Comparison of ENCODE assay signal across 14 cellular contexts in the genomic region with DNA sequence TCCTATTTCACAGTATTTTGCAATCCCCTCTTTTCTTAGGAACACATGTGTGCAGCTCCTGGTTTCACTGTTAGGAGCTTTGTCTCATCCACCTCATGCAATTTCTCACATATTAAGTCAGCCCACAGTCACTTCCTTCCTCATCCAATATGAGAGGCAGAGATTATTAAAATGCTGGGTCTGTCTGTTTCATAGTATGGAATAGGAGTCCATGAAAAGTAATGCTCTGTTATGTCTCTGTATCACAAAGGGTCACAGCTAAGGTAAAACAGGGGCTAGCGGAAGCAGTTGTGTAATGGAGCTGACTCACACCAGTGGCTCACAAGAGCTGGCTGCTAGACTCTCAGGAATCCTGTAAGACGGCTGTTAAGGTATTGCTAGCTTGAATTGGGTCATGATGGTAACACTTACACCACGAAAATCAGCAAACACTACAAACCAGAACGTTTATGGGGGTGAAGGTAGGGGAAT.
DNase-seq lines count a peak whose midpoint lies in the region; ATAC-seq and TF ChIP-seq lines count a peak whose summit lies in the region.
"Had no signal": no experiment of that assay in that cellular context is flagged by ENCODE, and none has a peak within 500 bp of the region (broad histone marks: within the 10 kb centered on the region; RNA-seq: fewer than 3 reads in every experiment).

No MANE protein-coding gene starts in this region.

- H3K36me3 ChIP-seq in HCT116 (ENCODE audit: control insufficient read depth in 1 of 2, insufficient read depth in 2 of 2, low read length in 2 of 2) (no peaks in the 10 kb centered on the region), fibroblast of lung (ENCODE audit: control insufficient read depth, insufficient read depth, low read length) (no peaks in the 10 kb centered on the region), smooth muscle cell (ENCODE audit: low read depth) (no peaks in the 10 kb centered on the region), suprapubic skin (no peaks in the 10 kb centered on the region)

- intact Hi-C loops in HCT116 (cut with micrococcal nuclease) (no loop called here), Right ventricle myocardium superior (cut with DNase I) (no loop called here)

- DNase-seq in HCT116 (ENCODE audit: low read depth, low spot score) (peak; percentile 62), RWPE1 (ENCODE audit: low spot score) (peak; percentile 88), fibroblast of lung (ENCODE audit: low read depth in 2 of 2) (peak; percentile 87 to 98), smooth muscle cell (lab: John Stamatoyannopoulos, UW; ENCODE audit: unreplicated experiment) (no peak), erythroblast (lab: John Stamatoyannopoulos, UW) (no peak), suprapubic skin (ENCODE audit: low spot score in 2 of 2) (no peak), Right ventricle myocardium superior (no peak)
- no peak for DNase-seq in activated CD4-positive, alpha-beta T cell treated with anti-CD3 and anti-CD28 coated beads for 4 hours
- DNase-seq: activated CD4-positive, CD25-positive, alpha-beta regulatory T cell; activated naive CD8-positive, alpha-beta T cell treated with anti-CD3 and anti-CD28 coated beads, Interleukin-2, amount 50 U/mL, for 24 hours; NCI-H510A treated with DMSO at 0.1 percent for 48 hours had no signal

- no peak overlapping the region for H3K27ac ChIP-seq in HCT116 (ENCODE audit: low read depth, low read length)
- no peak overlapping the region for H3K27ac ChIP-seq in RWPE1
- no peak overlapping the region for H3K27ac ChIP-seq in fibroblast of lung (ENCODE audit: insufficient read depth, low read length)
- peak overlapping the region; percentile 37 for H3K27ac ChIP-seq in smooth muscle cell (ENCODE audit: low read depth)
- no peak overlapping the region for H3K27ac ChIP-seq in suprapubic skin
- H3K27ac ChIP-seq: HL-60 had no signal

- no peak; the same call in 1 of the 2 replicates for TF ChIP-seq RAD21 in HCT116 (IDR thresholded peaks at IDR 0.05; ENCODE audit: low read depth)

- H3K79me2 ChIP-seq in HCT116 (ENCODE audit: insufficient read depth, low read length) (no peaks in the 10 kb centered on the region), fibroblast of lung (ENCODE audit: control insufficient read depth, insufficient read depth, low read length) (no peaks in the 10 kb centered on the region), smooth muscle cell (ENCODE audit: low read depth) (no peaks in the 10 kb centered on the region)

- TF ChIP-seq POLR2A in HCT116 (IDR thresholded peaks at IDR 0.05; ENCODE audit: borderline replicate concordance, extremely low read depth, insufficient read depth, insufficient read length) (no peak), erythroblast (IDR thresholded peaks at IDR 0.05; ENCODE audit: low read length) (no peak), suprapubic skin (IDR thresholded peaks at IDR 0.05) (no peak)

- no peak for TF ChIP-seq CTCF in HCT116 (IDR thresholded peaks at IDR 0.05 in 2 of 3, conservative IDR thresholded peaks at IDR 0.05 in 1 of 3; ENCODE audit: borderline replicate concordance in 1 of 3, insufficient read depth in 1 of 3, low read depth in 2 of 3, low read length in 2 of 3)
- TF ChIP-seq CTCF in RWPE1 (conservative IDR thresholded peaks at IDR 0.05; ENCODE audit: low read depth) = no peak
- TF ChIP-seq CTCF in fibroblast of lung (conservative IDR thresholded peaks at IDR 0.05 in 1 of 2, IDR thresholded peaks at IDR 0.05 in 1 of 2; ENCODE audit: low read depth in 1 of 2, low read length in 2 of 2) = no peak
- no peak for TF ChIP-seq CTCF in smooth muscle cell (IDR thresholded peaks at IDR 0.05; ENCODE audit: borderline replicate concordance, insufficient read depth, poor library complexity, severe bottlenecking)
- no peak for TF ChIP-seq CTCF in suprapubic skin (IDR thresholded peaks at IDR 0.05)

- H3K9me3 ChIP-seq in HCT116 (ENCODE audit: control insufficient read depth in 1 of 2, insufficient read depth in 1 of 2, low read depth in 1 of 2, low read length in 2 of 2) = peaks cover 0 to 6% of the 10 kb centered on the region in 2 experiments; a peak in 2 of 4 replicates
- no peaks in the 10 kb centered on the region for H3K9me3 ChIP-seq in fibroblast of lung (ENCODE audit: control insufficient read depth, insufficient read depth, low read depth, low read length)
- no peaks in the 10 kb centered on the region for H3K9me3 ChIP-seq in smooth muscle cell (replicated peaks; ENCODE audit: low read depth)
- peaks cover 11% of the 10 kb centered on the region for H3K9me3 ChIP-seq in suprapubic skin

- RAD21 ChIA-PET in HCT116 (lab: Charles Lee; ENCODE audit: low non-redundant PET in 1 of 2, low total read pairs in 2 of 2, uncharacterized antibody in 2 of 2, unreplicated experiment in 2 of 2) = interaction anchor here in 1 of 2 experiments (0.9 kb wide), 1 partner anchor 30 kb away, joined by 3 read pairs; no protein-coding TSS in a partner anchor

- CTCF ChIA-PET in HCT116 (lab: Charles Lee) (no interaction called here), RWPE1 (lab: Yijun Ruan, JAX) (interaction anchor here (0.6 kb wide), 1 partner anchor 12 kb away, joined by 3 read pairs; no protein-coding TSS in a partner anchor)

- H3K27me3 ChIP-seq in HCT116 (ENCODE audit: insufficient read depth, low read length) = no peaks in the 10 kb centered on the region
- no peaks in the 10 kb centered on the region for H3K27me3 ChIP-seq in fibroblast of lung (ENCODE audit: control insufficient read depth, insufficient read depth, low read length)
- H3K27me3 ChIP-seq in smooth muscle cell (ENCODE audit: low read depth) = no peaks in the 10 kb centered on the region
- no peaks in the 10 kb centered on the region for H3K27me3 ChIP-seq in suprapubic skin

- H3K4me1 ChIP-seq in HCT116 (ENCODE audit: control insufficient read depth in 1 of 2, insufficient read depth in 2 of 2, low read length in 2 of 2) (peaks cover 3 to 14% of the 10 kb centered on the region in 2 experiments; a peak in 3 of 4 replicates), fibroblast of lung (ENCODE audit: control insufficient read depth, extremely low read depth, insufficient read depth, low read length) (no peaks in the 10 kb centered on the region), smooth muscle cell (ENCODE audit: low read depth) (no peaks in the 10 kb centered on the region), suprapubic skin (no peaks in the 10 kb centered on the region)

- H4K20me1 ChIP-seq in HCT116 (ENCODE audit: insufficient read depth) (no peaks in the 10 kb centered on the region), fibroblast of lung (ENCODE audit: control insufficient read depth, extremely low read depth, insufficient read depth, low read length) (no peaks in the 10 kb centered on the region), smooth muscle cell (ENCODE audit: low read depth) (no peaks in the 10 kb centered on the region)

- H3K9me2 ChIP-seq in HCT116 (ENCODE audit: insufficient read depth) = no peaks in the 10 kb centered on the region

- WGBS in smooth muscle cell (ENCODE audit: low lambda C conversion rate) = 20% methylated on average over 4 of the region's 4 CpGs
- WGBS in suprapubic skin = 39% methylated on average over 4 of the region's 4 CpGs

- POLR2A ChIA-PET in HCT116 (lab: Charles Lee) (no interaction called here), RWPE1 (lab: Yijun Ruan, JAX; ENCODE audit: low non-redundant PET) (no interaction called here)

- H3K9ac ChIP-seq in HCT116 (ENCODE audit: low read length) (no peak overlapping the region), fibroblast of lung (ENCODE audit: insufficient read depth, low read length) (no peak overlapping the region), smooth muscle cell (ENCODE audit: low read depth) (no peak overlapping the region)

- no TSS peak for BruUV-seq in HCT116 (replicated peaks; lab: Mats Ljungman, UMichigan)

- no peak for TF ChIP-seq EP300 in suprapubic skin (IDR thresholded peaks at IDR 0.05)

- no peaks in the 10 kb centered on the region for H3F3A ChIP-seq in smooth muscle cell (ENCODE audit: low read depth)

- H2AFZ ChIP-seq in HCT116 (ENCODE audit: low read depth, low read length, poor library complexity, severe bottlenecking) (peak overlapping the region; percentile 87), fibroblast of lung (ENCODE audit: low read length) (no peak overlapping the region), smooth muscle cell (ENCODE audit: low read depth) (peak overlapping the region; percentile 8)

- peak overlapping the region; percentile 61 for H3K4me2 ChIP-seq in HCT116 (ENCODE audit: low read length)
- H3K4me2 ChIP-seq in fibroblast of lung (ENCODE audit: extremely low read depth, insufficient read depth, low read length) = no peak overlapping the region
- peak overlapping the region; percentile 35 for H3K4me2 ChIP-seq in smooth muscle cell

- peak overlapping the region in 1 of 2 experiments; percentile 2; a peak in 2 of 4 replicates for H3K4me3 ChIP-seq in HCT116 (replicated peaks in 1 of 2; ENCODE audit: low read depth in 1 of 2, low read length in 2 of 2)
- H3K4me3 ChIP-seq in fibroblast of lung (replicated peaks in 1 of 4; ENCODE audit: control extremely low read depth in 1 of 4, insufficient read depth in 1 of 4, low read depth in 3 of 4, low read length in 4 of 4) = no peak overlapping the region
- no peak overlapping the region for H3K4me3 ChIP-seq in smooth muscle cell
- H3K4me3 ChIP-seq in suprapubic skin = no peak overlapping the region

- ATAC-seq in HCT116 = peak; percentile 94
- ATAC-seq in Right ventricle myocardium superior (ENCODE audit: poor library complexity) = no peak
- ATAC-seq: activated naive CD8-positive, alpha-beta T cell treated with anti-CD3 and anti-CD28 coated beads, Interleukin-2, amount 50 U/mL, for 24 hours; sciatic nerve; stimulated activated effector memory CD8-positive, alpha-beta T cell treated with anti-CD3 and anti-CD28 coated beads, Interleukin-12 subunit alpha, Interleukin-12 subunit beta, amount 100 ng/mL, for 72 hours had no signal

TF ChIP-seq in HCT116, 20 proteins besides CTCF, POLR2A, EP300 and RAD21 (continues in another document):
- TF ChIP-seq SIN3A (IDR thresholded peaks at IDR 0.05; ENCODE audit: low read depth) = no peak; the same call in 1 of the 2 replicates

Comparison
In these comparisons a context has a peak if more than half of its experiments do, and no peak if none do; other contexts are left out.
1. DNase-seq: peak in HCT116 (single experiment), RWPE1 (single experiment) and fibroblast of lung (2 of 2); none in smooth muscle cell (single experiment), erythroblast (0 of 2), suprapubic skin (0 of 2), activated CD4-positive, alpha-beta T cell treated with anti-CD3 and anti-CD28 coated beads for 4 hours (0 of 2) and Right ventricle myocardium superior (single experiment).